In the genomic region with DNA sequence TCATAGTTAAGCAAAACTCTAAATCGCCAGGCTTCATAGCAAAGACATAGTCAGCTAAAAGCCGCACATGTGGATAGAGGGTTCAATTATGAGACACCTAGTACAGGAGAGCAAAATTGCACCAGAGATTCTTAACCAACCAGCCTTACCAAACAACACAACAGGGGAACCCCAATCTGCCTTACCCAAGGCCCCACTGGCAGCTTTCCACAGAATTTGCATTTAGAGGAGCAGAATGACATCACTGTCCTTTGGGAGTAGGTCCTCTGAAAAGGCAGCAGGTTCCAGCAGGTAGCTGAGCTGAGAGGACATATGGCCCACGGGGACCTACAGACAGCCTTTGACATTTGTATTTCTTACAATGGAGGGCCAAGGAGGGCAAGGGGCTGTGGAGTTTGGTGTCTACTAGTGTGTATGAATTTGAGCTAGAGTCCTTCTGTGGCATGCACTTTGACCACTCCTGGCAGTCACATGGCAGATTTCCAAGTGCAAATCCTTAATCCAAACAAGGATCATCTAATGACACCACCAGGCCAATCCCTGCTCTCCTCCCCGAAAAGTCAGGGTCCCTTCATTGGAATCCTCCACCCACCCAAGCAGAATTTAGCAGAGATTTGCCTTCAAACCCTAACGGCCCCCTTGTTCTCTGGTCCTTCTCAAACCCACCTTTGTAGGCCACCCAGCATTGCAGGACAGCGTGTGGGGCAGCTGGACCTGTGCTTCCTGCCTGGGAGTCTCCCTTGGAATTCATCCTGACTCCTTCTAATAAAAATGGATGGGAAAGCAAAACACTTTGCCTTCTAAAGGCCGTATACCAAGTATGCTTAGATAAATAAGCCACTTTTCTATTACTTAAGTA, we compare ENCODE assay signal across 8 cellular contexts.
DNase-seq lines count a peak whose midpoint lies in the region; ATAC-seq lines count a peak whose summit lies in the region.
"Had no signal": no experiment of that assay in that cellular context is flagged by ENCODE, and none has a peak within 500 bp of the region (broad histone marks: within the 10 kb centered on the region; RNA-seq: fewer than 3 reads in every experiment).

No MANE protein-coding gene starts in this region.

- peak; percentile 27 for DNase-seq in GM19238 (ENCODE audit: insufficient read length, low spot score)
- peak; percentile 56 for DNase-seq in HT-29 (ENCODE audit: low spot score)
- DNase-seq in naive B cell = peak; percentile 17
- DNase-seq in NCI-H1092 (lab: John Stamatoyannopoulos, UW) = no peak
- no peak for DNase-seq in stimulated activated naive CD4-positive, alpha-beta T cell treated with Interleukin-2 at 50 U/mL for 16 hours (lab: John Stamatoyannopoulos, UW)
- DNase-seq in GM03348 (ENCODE audit: low spot score) = no peak
- DNase-seq: mesendoderm had no signal

- peak overlapping the region in 2 of 6 donors; percentile 29 to 61 for H3K27ac Mint-ChIP-seq in naive B cell

- H3K4me3 Mint-ChIP-seq in naive B cell = peak overlapping the region in 2 of 8 donors; percentile 33 to 45

- no peaks in the 10 kb centered on the region for H3K9me3 Mint-ChIP-seq in naive B cell

- peak; percentile 97 for ATAC-seq in HG02588 (IDR thresholded peaks at IDR 0.05; ENCODE audit: unreplicated experiment)
- peak; percentile 78 to 85 for ATAC-seq in naive B cell (ENCODE audit: low read depth in 2 of 2)

- H3K36me3 Mint-ChIP-seq in naive B cell = no peaks in the 10 kb centered on the region

- H3K27me3 Mint-ChIP-seq in naive B cell = no peaks in the 10 kb centered on the region

- peaks cover 4 to 13% (median 12%) of the 10 kb centered on the region in 3 donors for H3K4me1 Mint-ChIP-seq in naive B cell

Comparison
In these comparisons a context has a peak if more than half of its experiments do, and no peak if none do; other contexts are left out.
1. DNase-seq: peak in GM19238 (single experiment), HT-29 (single experiment) and naive B cell (single experiment); none in NCI-H1092 (single experiment), stimulated activated naive CD4-positive, alpha-beta T cell treated with Interleukin-2 at 50 U/mL for 16 hours (single experiment) and GM03348 (single experiment).